ENCODE assay signal across 11 cellular contexts in genomic region chr19:38055655-38056521, GRCh38.
A peak's percentile ranks its signal among the peaks of the same experiment; 100 is the strongest.
DNase-seq lines count a peak whose midpoint lies in the region; ATAC-seq, FAIRE-seq and TF ChIP-seq lines count a peak whose summit lies in the region.
"Had no signal": no experiment of that assay in that cellular context is flagged by ENCODE, and none has a peak within 500 bp of the region (broad histone marks: within the 10 kb centered on the region; RNA-seq: fewer than 3 reads in every experiment).

No MANE protein-coding gene starts in this region.

- FAIRE-seq in HTR-8/SVneo (lab: Jason Lieb, UNC) = peak; percentile 55

- peaks cover 37% of the 10 kb centered on the region for H3K4me1 Mint-ChIP-seq in WTC11
- peaks cover 29% of the 10 kb centered on the region for H3K4me1 Mint-ChIP-seq in neural progenitor cell

- H3K36me3 Mint-ChIP-seq in WTC11 (peaks cover 5% of the 10 kb centered on the region; the same call in 1 of the 2 replicates), neural progenitor cell (no peaks in the 10 kb centered on the region)

- no peak overlapping the region for H2AFZ ChIP-seq in neural progenitor cell (replicated peaks)

- no peaks in the 10 kb centered on the region for H3K36me3 ChIP-seq in neural progenitor cell

- TF ChIP-seq CTCF in WTC11 (IDR thresholded peaks at IDR 0.05) (no peak), neural progenitor cell (IDR thresholded peaks at IDR 0.05) (no peak)

- H3K4me1 ChIP-seq in neural progenitor cell = peaks cover 29% of the 10 kb centered on the region

- peaks cover 48% of the 10 kb centered on the region for H4K20me1 ChIP-seq in neural progenitor cell (ENCODE audit: low read depth)

- H3K9me3 Mint-ChIP-seq in WTC11 = peaks cover 10% of the 10 kb centered on the region
- no peaks in the 10 kb centered on the region for H3K9me3 Mint-ChIP-seq in neural progenitor cell

- H3K79me2 ChIP-seq in neural progenitor cell (ENCODE audit: low read depth) = peaks cover 22% of the 10 kb centered on the region

- peak overlapping the region; percentile 17 for H3K27ac ChIP-seq in neural progenitor cell
- H3K27ac ChIP-seq: skin epidermis had no signal

- POLR2A ChIA-PET in WTC11 (lab: Charles Lee) = interaction anchor here (0.8 kb wide), 1 partner anchor 52 kb away, joined by 5 read pairs; no protein-coding TSS in a partner anchor

- peak overlapping the region; percentile 21 for H3K27ac Mint-ChIP-seq in WTC11
- peak overlapping the region; percentile 25 for H3K27ac Mint-ChIP-seq in neural progenitor cell

- CTCF ChIA-PET in WTC11 (lab: Charles Lee) = interaction anchor here (0.9 to 2.2 kb wide), 10 partner anchors 9 to 156 kb away, joined by 3 to 9 read pairs (median 5); partner anchors contain the start of gene WDR87

- H3K4me3 Mint-ChIP-seq in WTC11 (peak overlapping the region; percentile 4; the same call in 1 of the 2 replicates), neural progenitor cell (peak overlapping the region; percentile 52)

- no peak overlapping the region for H3K4me3 ChIP-seq in neural progenitor cell
- H3K4me3 ChIP-seq: skin epidermis had no signal

- DNase-seq in NCI-H2107 treated with DMSO at 0.1 percent for 48 hours (lab: John Stamatoyannopoulos, UW; ENCODE audit: unreplicated experiment) (peak; percentile 71), NCI-H2107 (lab: John Stamatoyannopoulos, UW) (no peak), HTR-8/SVneo (ENCODE audit: insufficient read length, low spot score) (no peak), WTC11 (ENCODE audit: low spot score) (no peak), neural progenitor cell (ENCODE audit: low spot score) (peak; percentile 66), C1 segment of cervical spinal cord (lab: John Stamatoyannopoulos, UW) (no peak)
- DNase-seq: cerebellar nuclear complex, NCI-H774 had no signal

- H3K9me3 ChIP-seq in neural progenitor cell (ENCODE audit: low read depth) = no peaks in the 10 kb centered on the region

- H3K4me2 ChIP-seq in neural progenitor cell = peak overlapping the region; percentile 63

- H3K9ac ChIP-seq in neural progenitor cell = no peak overlapping the region

- no peaks in the 10 kb centered on the region for H3K27me3 ChIP-seq in neural progenitor cell

- H3F3A ChIP-seq in neural progenitor cell (ENCODE audit: low read depth) = peaks cover 24% of the 10 kb centered on the region

- no peaks in the 10 kb centered on the region for H3K27me3 Mint-ChIP-seq in WTC11 (ENCODE audit: low read depth)
- no peaks in the 10 kb centered on the region for H3K27me3 Mint-ChIP-seq in neural progenitor cell (ENCODE audit: insufficient read depth, low read depth)

- ATAC-seq in WTC11 (peak; percentile 50), GM18873 (IDR thresholded peaks at IDR 0.05; ENCODE audit: low FRiP score, unreplicated experiment) (no peak), HG03159 (IDR thresholded peaks at IDR 0.05; ENCODE audit: unreplicated experiment) (no peak)

TF ChIP-seq in WTC11, 78 proteins besides CTCF, POLR2A, EP300 and RAD21:
- TF ChIP-seq ZNF423 (CRISPR knock-in tag; IDR thresholded peaks at IDR 0.05) = peak; percentile 66
- no peak for TF ChIP-seq TCF7 (CRISPR knock-in tag; IDR thresholded peaks at IDR 0.05; ENCODE audit: low read depth)

Comparison
In these comparisons a context has a peak if more than half of its experiments do, and no peak if none do; other contexts are left out.
1. DNase-seq: peak in NCI-H2107 treated with DMSO at 0.1 percent for 48 hours (single experiment) and neural progenitor cell (single experiment); none in NCI-H2107 (single experiment), HTR-8/SVneo (single experiment), WTC11 (single experiment) and C1 segment of cervical spinal cord (0 of 14).